Comparison of ENCODE assay signal across 8 cellular contexts in the genomic region with DNA sequence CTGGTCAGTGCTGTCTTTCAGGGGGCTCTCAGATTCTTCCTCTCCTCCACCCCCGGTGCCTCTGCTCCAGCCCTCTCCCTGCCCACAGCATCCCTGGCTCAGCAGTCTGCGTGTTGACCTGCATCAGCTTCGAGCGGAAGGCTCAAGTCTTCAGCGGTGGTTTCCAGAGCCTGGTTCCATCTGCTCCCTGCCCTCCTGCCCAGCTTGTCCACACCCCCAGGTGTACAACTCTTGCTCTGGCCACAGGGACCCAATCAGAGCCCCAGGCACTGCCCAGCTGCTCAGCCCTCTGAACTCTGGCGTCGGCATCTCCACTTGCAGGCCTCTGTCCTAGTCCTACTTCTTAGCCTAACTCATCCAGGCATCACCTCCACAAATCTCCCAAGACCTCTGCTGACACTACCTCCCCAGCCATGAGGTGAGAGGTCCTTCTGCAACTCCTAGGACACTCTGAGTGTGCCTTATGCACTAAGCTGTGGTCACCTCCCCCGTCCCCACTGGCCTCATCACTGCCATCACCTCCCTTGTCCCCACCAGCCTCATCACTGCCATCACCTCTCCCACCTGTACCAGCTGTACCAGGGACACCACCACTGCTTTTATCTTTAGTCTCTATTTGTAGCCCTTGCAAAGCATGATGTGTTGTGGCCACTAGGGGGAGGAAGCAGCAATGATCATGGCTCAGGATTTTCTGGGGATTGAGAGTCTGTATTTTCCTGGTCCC.
DNase-seq lines count a peak whose midpoint lies in the region; ATAC-seq and TF ChIP-seq lines count a peak whose summit lies in the region.

No MANE protein-coding gene starts in this region.

- H3K9me3 ChIP-seq in lung (ENCODE audit: control insufficient read depth in 2 of 2, insufficient read depth in 1 of 2, low read length in 1 of 2) (no peaks in the 10 kb centered on the region), thyroid gland (no peaks in the 10 kb centered on the region)

- ATAC-seq in lung (ENCODE audit: insufficient read depth, low FRiP score) (no peak), HG03469 (IDR thresholded peaks at IDR 0.05; ENCODE audit: unreplicated experiment) (no peak)

- H3K36me3 ChIP-seq in lung (ENCODE audit: control insufficient read depth in 2 of 2, insufficient read depth in 2 of 2, low read length in 2 of 2): no peaks in the 10 kb centered on the region
- no peaks in the 10 kb centered on the region for H3K36me3 ChIP-seq in thyroid gland

- no peak overlapping the region for H3K4me3 ChIP-seq in dorsolateral prefrontal cortex
- H3K4me3 ChIP-seq in lung: no peak overlapping the region
- H3K4me3 ChIP-seq in thyroid gland (replicated peaks in 1 of 3): no peak overlapping the region

- TF ChIP-seq CTCF in dorsolateral prefrontal cortex (IDR thresholded peaks at IDR 0.05 in 54 of 56, conservative IDR thresholded peaks at IDR 0.05 in 2 of 56; ENCODE audit: low read depth in 1 of 56, partially characterized antibody in 56 of 56): peak; percentile 52 to 82 (median 72)
- TF ChIP-seq CTCF in lung (IDR thresholded peaks at IDR 0.05; ENCODE audit: control extremely low read depth, extremely low read depth): peak; percentile 48
- TF ChIP-seq CTCF in thyroid gland (IDR thresholded peaks at IDR 0.05): peak; percentile 47 to 71 (median 52)

- DNase-seq in activated effector memory CD4-positive, alpha-beta T cell treated with anti-CD3 and anti-CD28 coated beads, Interleukin-2, amount 50 U/mL, for 16 hours: peak; percentile 60
- no peak for DNase-seq in activated effector memory CD4-positive, alpha-beta T cell treated with Interleukin-2 at 50 U/mL for 16 hours
- DNase-seq in LoVo (ENCODE audit: low spot score) (peak; percentile 67), T1000 (lab: John Stamatoyannopoulos, UW) (peak; percentile 13), dorsolateral prefrontal cortex (peak in 2 of 10 donors; percentile 43 to 59), lung (ENCODE audit: low spot score) (no peak), thyroid gland (peak; percentile 20 to 34)

- H3K27me3 ChIP-seq in dorsolateral prefrontal cortex (peaks cover 0 to 3% (median 0%) of the 10 kb centered on the region in 45 donors), lung (ENCODE audit: control insufficient read depth, insufficient read depth) (no peaks in the 10 kb centered on the region), thyroid gland (no peaks in the 10 kb centered on the region)

- TF ChIP-seq POLR2A in thyroid gland (IDR thresholded peaks at IDR 0.05): no peak

- H3K4me1 ChIP-seq in lung (ENCODE audit: control insufficient read depth in 2 of 2, insufficient read depth in 2 of 2, low read length in 2 of 2) (no peaks in the 10 kb centered on the region), thyroid gland (no peaks in the 10 kb centered on the region)

- intact Hi-C loops in dorsolateral prefrontal cortex (cut with DNase I): loop anchor here (10.0 kb wide), 1 partner anchor 577 kb away; no protein-coding TSS in a partner anchor
- intact Hi-C loops in thyroid gland (cut with DNase I): loop anchor here (10.0 kb wide), 1 partner anchor 797 kb away; no protein-coding TSS in a partner anchor

- WGBS in lung, 2 donors: 81 to 86% methylated on average over 8 of the region's 8 CpGs
- WGBS in thyroid gland, 2 donors: 78 to 85% methylated on average over 8 of the region's 8 CpGs

- no peak overlapping the region for H3K27ac ChIP-seq in dorsolateral prefrontal cortex
- H3K27ac ChIP-seq in lung (ENCODE audit: low read depth in 1 of 2, low read length in 1 of 2): no peak overlapping the region
- no peak overlapping the region for H3K27ac ChIP-seq in thyroid gland

Comparison
In these comparisons a context has a peak if more than half of its experiments do, and no peak if none do; other contexts are left out.
1. DNase-seq: peak in activated effector memory CD4-positive, alpha-beta T cell treated with anti-CD3 and anti-CD28 coated beads, Interleukin-2, amount 50 U/mL, for 16 hours (single experiment), LoVo (single experiment), T1000 (single experiment) and thyroid gland (2 of 2); none in activated effector memory CD4-positive, alpha-beta T cell treated with Interleukin-2 at 50 U/mL for 16 hours (single experiment) and lung (single experiment).
2. Peak in every context shown above with its lines, with median percentiles within 50 percentile points of each other: CTCF ChIP-seq.